14 cellular contexts compared by ENCODE assay signal in genomic region chr13:72458701-72459100, GRCh38.
DNase-seq lines count a peak whose midpoint lies in the region; ATAC-seq and TF ChIP-seq lines count a peak whose summit lies in the region.
"Had no signal": no experiment of that assay in that cellular context is flagged by ENCODE, and none has a peak within 500 bp of the region (broad histone marks: within the 10 kb centered on the region; RNA-seq: fewer than 3 reads in every experiment).

No MANE protein-coding gene starts in this region.

- H3K27ac ChIP-seq in heart left ventricle (no peak overlapping the region), hepatocyte (no peak overlapping the region)
- H3K27ac ChIP-seq: BLaER1 had no signal

- H3K9me3 ChIP-seq in heart left ventricle, result peaks cover 0 to 4% (median 0%) of the 10 kb centered on the region in 12 donors
- H3K9me3 ChIP-seq in hepatocyte (ENCODE audit: low read depth), result no peaks in the 10 kb centered on the region
- H3K9me3 ChIP-seq: BLaER1 had no signal

- no peak overlapping the region for H3K4me2 ChIP-seq in hepatocyte
- H3K4me2 ChIP-seq: BLaER1 had no signal

- WGBS in heart left ventricle, 4 donors, result 5 to 20% (median 11%) methylated on average over 1 of the region's 1 CpG
- 14% methylated on average over 1 of the region's 1 CpG for WGBS in hepatocyte (ENCODE audit: low lambda C conversion rate, missing lambda C conversion rate)

- no peaks in the 10 kb centered on the region for H4K20me1 ChIP-seq in hepatocyte (ENCODE audit: insufficient read depth, poor library complexity, severe bottlenecking)
- H4K20me1 ChIP-seq: BLaER1 had no signal

- H2AFZ ChIP-seq in hepatocyte, result no peak overlapping the region

- no peaks in the 10 kb centered on the region for H3K79me2 ChIP-seq in hepatocyte

- H3K9me2 ChIP-seq in hepatocyte (replicated peaks; ENCODE audit: insufficient read depth), result no peaks in the 10 kb centered on the region

- H3K4me1 ChIP-seq in heart left ventricle (peaks cover 0 to 12% (median 0%) of the 10 kb centered on the region in 12 donors), hepatocyte (ENCODE audit: insufficient read depth) (peaks cover 12% of the 10 kb centered on the region)
- H3K4me1 ChIP-seq: BLaER1 had no signal

- H3K36me3 ChIP-seq in heart left ventricle (no peaks in the 10 kb centered on the region), hepatocyte (replicated peaks; ENCODE audit: insufficient read depth, low read depth) (no peaks in the 10 kb centered on the region)
- H3K36me3 ChIP-seq: BLaER1 had no signal

- TF ChIP-seq CTCF in heart left ventricle (IDR thresholded peaks at IDR 0.05) (no peak), hepatocyte (IDR thresholded peaks at IDR 0.05; ENCODE audit: poor library complexity) (no peak)

- intact Hi-C loops in heart left ventricle (cut with DNase I) (no loop called here), sciatic nerve (cut with DNase I) (no loop called here)

- TF ChIP-seq POLR2A in GM18505 (IDR thresholded peaks at IDR 0.05; ENCODE audit: borderline replicate concordance, extremely low read depth, insufficient read depth, insufficient read length) (no peak), heart left ventricle (IDR thresholded peaks at IDR 0.05) (no peak)

- H3K4me3 ChIP-seq in heart left ventricle (no peak overlapping the region), hepatocyte (no peak overlapping the region)
- H3K4me3 ChIP-seq: BLaER1 had no signal

- no peaks in the 10 kb centered on the region for H3K27me3 ChIP-seq in heart left ventricle
- no peaks in the 10 kb centered on the region for H3K27me3 ChIP-seq in hepatocyte
- H3K27me3 ChIP-seq: BLaER1 had no signal

- ATAC-seq in GM18505 (IDR thresholded peaks at IDR 0.05; ENCODE audit: unreplicated experiment) (peak; percentile 82), HG03378 (IDR thresholded peaks at IDR 0.05; ENCODE audit: unreplicated experiment) (peak; percentile 47), left lobe of liver (no peak), heart left ventricle (no peak), sciatic nerve (no peak)

- DNase-seq in astrocyte of the hippocampus (ENCODE audit: low read depth, low spot score) (peak; percentile 67), kidney tubule cell (ENCODE audit: low spot score) (peak; percentile 91), left lobe of liver (ENCODE audit: low spot score) (no peak), heart left ventricle (no peak), sciatic nerve (ENCODE audit: low spot score) (no peak), hepatocyte (ENCODE audit: low spot score) (no peak)
- DNase-seq: activated CD4-positive, alpha-beta T cell treated with anti-CD3 and anti-CD28 coated beads, Interleukin-2, amount 50 U/mL, for 48 hours; activated naive CD4-positive, alpha-beta T cell treated with Interleukin-2 at 50 U/mL for 16 hours; cortex of kidney; KBM-7; NCI-H2081 had no signal

Comparison
In these comparisons a context has a peak if more than half of its experiments do, and no peak if none do; other contexts are left out.
1. ATAC-seq: peak in GM18505 (single experiment) and HG03378 (single experiment); none in left lobe of liver (single experiment), heart left ventricle (0 of 4) and sciatic nerve (single experiment).
2. DNase-seq: peak in astrocyte of the hippocampus (single experiment) and kidney tubule cell (single experiment); none in left lobe of liver (single experiment), heart left ventricle (0 of 5), sciatic nerve (single experiment) and hepatocyte (single experiment).